8 cellular contexts compared by ENCODE assay signal in the genomic region with DNA sequence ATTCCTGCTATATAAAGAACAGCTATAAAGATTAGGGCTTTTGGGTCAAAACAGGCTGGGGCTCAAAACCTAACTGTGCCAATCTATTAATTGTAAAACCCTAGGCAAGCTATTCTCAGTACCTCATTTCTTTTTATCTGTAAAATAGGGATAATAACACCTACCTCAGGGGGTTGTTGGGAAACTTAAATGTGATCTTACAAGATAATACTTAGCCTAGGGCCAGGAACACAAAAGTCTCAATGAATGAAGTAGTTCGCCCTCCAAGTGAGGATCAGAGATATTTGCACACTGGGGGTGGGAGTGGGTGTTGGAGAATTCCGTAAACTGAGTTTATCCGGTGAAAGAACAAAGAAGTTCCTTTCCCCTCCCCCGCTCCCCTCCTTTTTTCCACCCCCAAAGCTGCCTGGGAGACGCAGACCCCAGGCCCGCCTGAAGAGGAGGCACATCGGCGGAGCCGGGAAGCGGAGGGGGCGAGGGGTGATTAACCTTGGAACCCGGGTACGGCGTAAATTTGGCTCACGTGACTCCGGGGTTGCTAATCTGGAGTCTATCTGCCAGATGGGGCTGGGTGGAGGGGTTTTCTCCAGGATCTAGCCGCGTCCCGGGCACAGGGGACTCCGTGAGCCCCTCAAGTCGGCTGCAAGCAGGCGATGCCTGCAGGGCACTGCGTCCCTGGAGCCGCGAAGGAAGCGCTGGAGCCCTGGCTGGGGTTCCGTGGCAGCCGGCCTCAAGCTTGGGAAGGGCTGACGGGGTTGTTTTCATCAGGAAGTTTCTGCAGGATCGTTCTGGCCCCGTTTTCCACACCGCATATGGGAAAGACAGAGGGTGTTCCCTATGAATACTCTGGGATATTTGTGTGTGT. TPM values are rescaled to one million over a fixed set of nuclear protein-coding genes. Genes with fewer than 3 reads are reported as not detected.
DNase-seq lines count a peak whose midpoint lies in the region; ATAC-seq and TF ChIP-seq lines count a peak whose summit lies in the region.

No MANE protein-coding gene starts in this region.

- peak overlapping the region; percentile 68 for H3K4me3 Mint-ChIP-seq in activated T-cell treated with anti-CD3 and anti-CD28 coated beads, Interleukin-2, amount 50 U/mL, for 4 hours
- peak overlapping the region; percentile 63 for H3K4me3 Mint-ChIP-seq in chondrocyte (ENCODE audit: unreplicated experiment)

- TF ChIP-seq CTCF in chondrocyte (IDR thresholded peaks at IDR 0.05) (no peak), upper lobe of left lung (IDR thresholded peaks at IDR 0.05) (no peak)

- H3K36me3 Mint-ChIP-seq in activated T-cell treated with anti-CD3 and anti-CD28 coated beads, Interleukin-2, amount 50 U/mL, for 4 hours (ENCODE audit: insufficient read depth), result no peaks in the 10 kb centered on the region
- H3K36me3 Mint-ChIP-seq in chondrocyte (ENCODE audit: low read depth), result peaks cover 3% of the 10 kb centered on the region

- TF ChIP-seq POLR2A in upper lobe of left lung (IDR thresholded peaks at IDR 0.05), result no peak

- no peak for ATAC-seq in activated T-cell treated with anti-CD3 and anti-CD28 coated beads, Interleukin-2, amount 50 U/mL, for 4 hours
- ATAC-seq in upper lobe of left lung (ENCODE audit: low FRiP score in 2 of 2) (peak in 1 of 2 donors; percentile 15), HG03354 (IDR thresholded peaks at IDR 0.05; ENCODE audit: poor library complexity, severe bottlenecking, unreplicated experiment) (no peak)

- peaks cover 36% of the 10 kb centered on the region for H3K27me3 Mint-ChIP-seq in activated T-cell treated with anti-CD3 and anti-CD28 coated beads, Interleukin-2, amount 50 U/mL, for 4 hours (ENCODE audit: low read depth)
- peaks cover 10% of the 10 kb centered on the region for H3K27me3 Mint-ChIP-seq in chondrocyte (ENCODE audit: low read depth)

- no peak for DNase-seq in activated T-cell treated with anti-CD3 and anti-CD28 coated beads, Interleukin-2, amount 50 U/mL, for 4 hours
- DNase-seq in activated T-cell treated with anti-CD3 and anti-CD28 coated beads for 4 hours (no peak), chondrocyte (ENCODE audit: low spot score) (no peak), lung microvascular endothelial cell (ENCODE audit: low read depth in 2 of 2) (peak; percentile 49 to 90), upper lobe of left lung (peak in 1 of 2 donors; percentile 68), pons (ENCODE audit: low spot score) (no peak), medulla oblongata (ENCODE audit: extremely low spot score) (no peak)

- no peak overlapping the region for H3K27ac Mint-ChIP-seq in chondrocyte (ENCODE audit: unreplicated experiment)

- H3K27me3 ChIP-seq in upper lobe of left lung, result peaks cover 0 to 6% (median 2%) of the 10 kb centered on the region in 4 donors

- H3K27ac ChIP-seq in upper lobe of left lung, result peak overlapping the region; percentile 68 to 92 (median 76)

- peak overlapping the region in 3 of 4 donors; percentile 69 to 78 (median 74) for H3K4me3 ChIP-seq in upper lobe of left lung

- H3K4me1 Mint-ChIP-seq in activated T-cell treated with anti-CD3 and anti-CD28 coated beads, Interleukin-2, amount 50 U/mL, for 4 hours (ENCODE audit: low read depth), result peaks cover 20% of the 10 kb centered on the region
- peaks cover 24% of the 10 kb centered on the region for H3K4me1 Mint-ChIP-seq in chondrocyte (ENCODE audit: low read depth)

- peaks cover 12 to 34% (median 28%) of the 10 kb centered on the region in 4 donors for H3K4me1 ChIP-seq in upper lobe of left lung

- TF ChIP-seq EP300 in upper lobe of left lung (IDR thresholded peaks at IDR 0.05), result no peak

- H3K9me3 ChIP-seq in upper lobe of left lung, result no peaks in the 10 kb centered on the region

- H3K36me3 ChIP-seq in upper lobe of left lung, result no peaks in the 10 kb centered on the region

- H3K9me3 Mint-ChIP-seq in activated T-cell treated with anti-CD3 and anti-CD28 coated beads, Interleukin-2, amount 50 U/mL, for 4 hours, result no peaks in the 10 kb centered on the region
- no peaks in the 10 kb centered on the region for H3K9me3 Mint-ChIP-seq in chondrocyte (ENCODE audit: low read depth)

- WGBS in upper lobe of left lung, 2 donors, result 7 to 9% methylated on average over 26 to 28 of the region's 32 CpGs

RNA-seq across cellular contexts. Expression of gene PODXL, which starts 1.3 kb away (rescaled TPM):
- total RNA-seq in activated T-cell treated with anti-CD3 and anti-CD28 coated beads, Interleukin-2, amount 50 U/mL, for 4 hours, result 1 to 10 TPM in 2 of 3 donors, under 1 TPM in 1; 0.76 to 1.4 (median 1.1) TPM
- total RNA-seq in chondrocyte (11.9 to 14.5 TPM (median 14.0 TPM) in 3 replicates), lung microvascular endothelial cell (75.0 and 152 TPM in 2 replicates), upper lobe of left lung (100 to 1,000 TPM in 3 of 6 donors, 10 to 100 TPM in 3; 57.0 to 108 (median 96.6) TPM)

Comparison
In these comparisons a context has a peak if more than half of its experiments do, and no peak if none do; other contexts are left out.
1. DNase-seq: peak in lung microvascular endothelial cell (2 of 2); none in activated T-cell treated with anti-CD3 and anti-CD28 coated beads, Interleukin-2, amount 50 U/mL, for 4 hours (single experiment), activated T-cell treated with anti-CD3 and anti-CD28 coated beads for 4 hours (single experiment), chondrocyte (single experiment), pons (single experiment) and medulla oblongata (single experiment).